8 cellular contexts compared by ENCODE assay signal in genomic region chr12:109098142-109098652, GRCh38. TPM values are rescaled to one million over a fixed set of nuclear protein-coding genes. Genes with fewer than 3 reads are reported as not detected.
DNase-seq lines count a peak whose midpoint lies in the region; ATAC-seq and TF ChIP-seq lines count a peak whose summit lies in the region.

No MANE protein-coding gene starts in this region.

- intact Hi-C loops in body of pancreas (cut with DNase I): loop anchor here (10.0 kb wide), 1 partner anchor 213 kb away; the partner anchor contains the start of gene DAO

- H3K9me3 Mint-ChIP-seq in immature natural killer cell: no peaks in the 10 kb centered on the region
- H3K9me3 Mint-ChIP-seq in stimulated activated naive B cell treated with anti-CD40 and anti-IgM and Interleukin-4, amounts not matched to agents 10 μg/mL and 1 μg/mL and 100 μg/mL, for 72 hours: no peaks in the 10 kb centered on the region

- H3K36me3 ChIP-seq in KOPT-K1 (ENCODE audit: insufficient read depth, low read length) (peaks cover 47% of the 10 kb centered on the region), body of pancreas (replicated peaks in 1 of 2; ENCODE audit: insufficient read depth in 1 of 2, low read depth in 2 of 2) (peaks cover 0 to 5% of the 10 kb centered on the region in 2 donors)

- H3K27me3 ChIP-seq in body of pancreas: no peaks in the 10 kb centered on the region

- TF ChIP-seq CTCF in GM12865 (IDR thresholded peaks at IDR 0.05; ENCODE audit: insufficient read depth, low read depth, low read length, missing control alignments) (no peak), body of pancreas (IDR thresholded peaks at IDR 0.05) (no peak), GM13977 (IDR thresholded peaks at IDR 0.05; ENCODE audit: extremely low read depth, insufficient read depth, missing control alignments) (no peak)

- peak overlapping the region; percentile 91 for H3K27ac ChIP-seq in KOPT-K1 (ENCODE audit: low read depth, low read length, poor library complexity, severe bottlenecking)
- peak overlapping the region; percentile 74 to 93 (median 86) for H3K27ac ChIP-seq in body of pancreas

- in situ Hi-C loops in GM13977 (cut with MboI; ENCODE audit: low pct_unique_long_range_greater_than_20kb, low sequenced_read_pairs, unreplicated experiment): loop anchor here (25.0 kb wide), 2 partner anchors 236 to 436 kb away; partner anchors contain the start of gene SSH1

- DNase-seq in GM12865 (ENCODE audit: low read depth) (no peak), body of pancreas (peak; percentile 65 to 74 (median 72)), immature natural killer cell (no peak), 8988T (no peak), GM13977 (ENCODE audit: low spot score) (no peak)
- DNase-seq in stimulated activated naive B cell treated with anti-CD40 and anti-IgM and Interleukin-4, amounts not matched to agents 10 μg/mL and 1 μg/mL and 100 μg/mL, for 72 hours: no peak

- TF ChIP-seq POLR2A in body of pancreas (IDR thresholded peaks at IDR 0.05): peak; percentile 32 to 72 (median 58)

- peaks cover 6 to 14% (median 13%) of the 10 kb centered on the region in 3 donors for H3K27me3 Mint-ChIP-seq in immature natural killer cell (ENCODE audit: low read depth in 3 of 3)
- H3K27me3 Mint-ChIP-seq in stimulated activated naive B cell treated with anti-CD40 and anti-IgM and Interleukin-4, amounts not matched to agents 10 μg/mL and 1 μg/mL and 100 μg/mL, for 72 hours: no peaks in the 10 kb centered on the region

- peak overlapping the region; percentile 85 to 92 (median 87) for H3K4me3 Mint-ChIP-seq in immature natural killer cell
- H3K4me3 Mint-ChIP-seq in stimulated activated naive B cell treated with anti-CD40 and anti-IgM and Interleukin-4, amounts not matched to agents 10 μg/mL and 1 μg/mL and 100 μg/mL, for 72 hours: peak overlapping the region; percentile 85 to 96

- H3K27ac Mint-ChIP-seq in immature natural killer cell: peak overlapping the region; percentile 82 to 97 (median 94)
- H3K27ac Mint-ChIP-seq in stimulated activated naive B cell treated with anti-CD40 and anti-IgM and Interleukin-4, amounts not matched to agents 10 μg/mL and 1 μg/mL and 100 μg/mL, for 72 hours: peak overlapping the region; percentile 92

- peaks cover 1 to 4% (median 3%) of the 10 kb centered on the region in 3 donors for H3K36me3 Mint-ChIP-seq in immature natural killer cell
- H3K36me3 Mint-ChIP-seq in stimulated activated naive B cell treated with anti-CD40 and anti-IgM and Interleukin-4, amounts not matched to agents 10 μg/mL and 1 μg/mL and 100 μg/mL, for 72 hours: peaks cover 7 to 15% of the 10 kb centered on the region in 2 donors

- no peaks in the 10 kb centered on the region for H3K9me3 ChIP-seq in KOPT-K1 (ENCODE audit: insufficient read depth, low read length, poor library complexity, severe bottlenecking)
- H3K9me3 ChIP-seq in body of pancreas: no peaks in the 10 kb centered on the region

- H3K4me1 Mint-ChIP-seq in immature natural killer cell: peaks cover 36 to 49% of the 10 kb centered on the region in 2 donors
- H3K4me1 Mint-ChIP-seq in stimulated activated naive B cell treated with anti-CD40 and anti-IgM and Interleukin-4, amounts not matched to agents 10 μg/mL and 1 μg/mL and 100 μg/mL, for 72 hours: peaks cover 14 to 46% of the 10 kb centered on the region in 2 donors

- peak overlapping the region; percentile 91 for H3K4me3 ChIP-seq in GM12865 (ENCODE audit: low read depth, low read length)
- peak overlapping the region; percentile 48 to 76 for H3K4me3 ChIP-seq in body of pancreas

- ATAC-seq in GM21786 (IDR thresholded peaks at IDR 0.05; ENCODE audit: unreplicated experiment) (peak; percentile 25), body of pancreas (peak; percentile 38)
- peak; percentile 30 to 42 for ATAC-seq in stimulated activated naive B cell treated with anti-CD40 and anti-IgM and Interleukin-4, amounts not matched to agents 10 μg/mL and 1 μg/mL and 100 μg/mL, for 72 hours (replicated peaks)

- 0 to 1% methylated on average over 20 to 38 of the region's 38 CpGs for WGBS in body of pancreas, 2 donors

- peaks cover 32% of the 10 kb centered on the region for H3K4me1 ChIP-seq in body of pancreas

RNA-seq across cellular contexts. Expression of gene UNG, which starts 0.8 kb away (rescaled TPM):
- 10 to 100 TPM in 1 of 2 donors, 1 to 10 TPM in 1; 4.9 to 13.5 TPM for total RNA-seq in body of pancreas
- 10 to 100 TPM; 30.2 to 42.3 (median 36.2) TPM for polyA plus RNA-seq in immature natural killer cell

RNA-seq across cellular contexts. Expression of gene ALKBH2, which starts 4.9 kb away (rescaled TPM):
- 10 to 100 TPM in 1 of 2 donors, 1 to 10 TPM in 1; 7.3 to 16.1 TPM for total RNA-seq in body of pancreas
- polyA plus RNA-seq in immature natural killer cell: 10 to 100 TPM in 1 of 3 donors, 1 to 10 TPM in 2; 6.2 to 11.6 (median 9.2) TPM

RNA-seq across cellular contexts. Expression of gene ACACB, which starts 18.2 kb away (rescaled TPM):
- total RNA-seq in body of pancreas: 100 to 1,000 TPM in 1 of 2 donors, 10 to 100 TPM in 1; 71.1 to 358 TPM
- polyA plus RNA-seq in immature natural killer cell: 1 to 10 TPM in 2 of 3 donors, not detected in 1; 1.2 to 2.1 TPM

RNA-seq across cellular contexts. Expression of gene USP30, which starts 45.8 kb away (rescaled TPM):
- total RNA-seq in body of pancreas: 10 to 100 TPM in 1 of 2 donors, 1 to 10 TPM in 1; 7.3 to 14.5 TPM
- 10 to 100 TPM; 10.2 to 17.5 (median 12.8) TPM for polyA plus RNA-seq in immature natural killer cell

Comparison
In these comparisons a context has a peak if more than half of its experiments do, and no peak if none do; other contexts are left out.
1. DNase-seq: peak in body of pancreas (4 of 4); none in GM12865 (single experiment), immature natural killer cell (0 of 3), stimulated activated naive B cell treated with anti-CD40 and anti-IgM and Interleukin-4, amounts not matched to agents 10 μg/mL and 1 μg/mL and 100 μg/mL, for 72 hours (single experiment), 8988T (single experiment) and GM13977 (single experiment).
2. Peak in every context shown above with its lines, with median percentiles within 50 percentile points of each other: ATAC-seq.